ENCODE assay signal across 9 cellular contexts in genomic region chr4:78552398-78553396, GRCh38. TPM values are rescaled to one million over a fixed set of nuclear protein-coding genes. Genes with fewer than 3 reads are reported as not detected.
DNase-seq lines count a peak whose midpoint lies in the region; ATAC-seq and TF ChIP-seq lines count a peak whose summit lies in the region.
"Had no signal": no experiment of that assay in that cellular context is flagged by ENCODE, and none has a peak within 500 bp of the region (broad histone marks: within the 10 kb centered on the region; RNA-seq: fewer than 3 reads in every experiment).

No MANE protein-coding gene starts in this region.

- H3K4me3 Mint-ChIP-seq in natural killer cell treated with Interleukin-12 subunit alpha and Interleukin-12 subunit beta and Interleukin-15 and Interleukin-18, amount 100 ng/mL, for 72 hours, result peak overlapping the region; percentile 30
- H3K4me3 Mint-ChIP-seq in natural killer cell, result no peak overlapping the region
- H3K4me3 Mint-ChIP-seq in activated naive CD8-positive, alpha-beta T cell treated with anti-CD3 and anti-CD28 coated beads for 36 hours, result peak overlapping the region; percentile 35

- H3K27ac Mint-ChIP-seq in natural killer cell treated with Interleukin-12 subunit alpha and Interleukin-12 subunit beta and Interleukin-15 and Interleukin-18, amount 100 ng/mL, for 72 hours, result peak overlapping the region; percentile 21 to 74
- H3K27ac Mint-ChIP-seq in natural killer cell, result no peak overlapping the region
- H3K27ac Mint-ChIP-seq in activated naive CD8-positive, alpha-beta T cell treated with anti-CD3 and anti-CD28 coated beads for 36 hours, result no peak overlapping the region

- DNase-seq in natural killer cell treated with Interleukin-12 subunit alpha and Interleukin-12 subunit beta and Interleukin-15 and Interleukin-18, amount 100 ng/mL, for 72 hours (ENCODE audit: low spot score), result no peak
- DNase-seq in natural killer cell (no peak), left colon (no peak), upper lobe of right lung (no peak), UCSD-AML1 (lab: John Stamatoyannopoulos, UW; ENCODE audit: unreplicated experiment) (no peak)
- no peak for DNase-seq in activated naive CD8-positive, alpha-beta T cell treated with anti-CD3 and anti-CD28 coated beads for 36 hours
- DNase-seq in activated CD8-positive, alpha-beta memory T cell treated with anti-CD3 and anti-CD28 coated beads for 24 hours, result no peak
- DNase-seq: MG63 had no signal

- no peaks in the 10 kb centered on the region for H3K9me3 Mint-ChIP-seq in natural killer cell treated with Interleukin-12 subunit alpha and Interleukin-12 subunit beta and Interleukin-15 and Interleukin-18, amount 100 ng/mL, for 72 hours
- H3K9me3 Mint-ChIP-seq in natural killer cell, result no peaks in the 10 kb centered on the region
- peaks cover 4% of the 10 kb centered on the region for H3K9me3 Mint-ChIP-seq in activated naive CD8-positive, alpha-beta T cell treated with anti-CD3 and anti-CD28 coated beads for 36 hours

- H3K27ac ChIP-seq in upper lobe of right lung, result peak overlapping the region; percentile 83

- TF ChIP-seq CTCF in natural killer cell (IDR thresholded peaks at IDR 0.05), result no peak
- no peak for TF ChIP-seq CTCF in upper lobe of right lung (IDR thresholded peaks at IDR 0.05)

- no peaks in the 10 kb centered on the region for H3K36me3 ChIP-seq in upper lobe of right lung
- H3K36me3 ChIP-seq: MG63 had no signal

- peaks cover 23 to 33% of the 10 kb centered on the region in 2 donors for H3K27me3 Mint-ChIP-seq in natural killer cell treated with Interleukin-12 subunit alpha and Interleukin-12 subunit beta and Interleukin-15 and Interleukin-18, amount 100 ng/mL, for 72 hours
- peaks cover 28 to 38% of the 10 kb centered on the region in 2 donors for H3K27me3 Mint-ChIP-seq in natural killer cell (ENCODE audit: low read depth in 2 of 2)
- peaks cover 46% of the 10 kb centered on the region for H3K27me3 Mint-ChIP-seq in activated naive CD8-positive, alpha-beta T cell treated with anti-CD3 and anti-CD28 coated beads for 36 hours

- H3K4me1 Mint-ChIP-seq in natural killer cell treated with Interleukin-12 subunit alpha and Interleukin-12 subunit beta and Interleukin-15 and Interleukin-18, amount 100 ng/mL, for 72 hours (ENCODE audit: low read depth in 2 of 2), result peaks cover 6 to 9% of the 10 kb centered on the region in 2 donors
- H3K4me1 Mint-ChIP-seq in natural killer cell, result peaks cover 7 to 8% of the 10 kb centered on the region in 2 donors
- peaks cover 15% of the 10 kb centered on the region for H3K4me1 Mint-ChIP-seq in activated naive CD8-positive, alpha-beta T cell treated with anti-CD3 and anti-CD28 coated beads for 36 hours

- intact Hi-C loops in natural killer cell (cut with micrococcal nuclease) (no loop called here), left colon (cut with DNase I, micrococcal nuclease) (no loop called here), upper lobe of right lung (cut with DNase I) (no loop called here)

- H3K4me3 ChIP-seq in upper lobe of right lung, result peak overlapping the region; percentile 58

- ATAC-seq in natural killer cell treated with Interleukin-12 subunit alpha and Interleukin-12 subunit beta and Interleukin-15 and Interleukin-18, amount 100 ng/mL, for 72 hours, result peak in 1 of 2 donors; percentile 70
- ATAC-seq in natural killer cell (no peak), left colon (peak; percentile 55), upper lobe of right lung (peak; percentile 75), GM19463 (IDR thresholded peaks at IDR 0.05; ENCODE audit: unreplicated experiment) (no peak)

- no peaks in the 10 kb centered on the region for H3K9me3 ChIP-seq in upper lobe of right lung
- H3K9me3 ChIP-seq: MG63 had no signal

- H3K4me1 ChIP-seq in upper lobe of right lung, result peaks cover 8% of the 10 kb centered on the region

- no peaks in the 10 kb centered on the region for H3K36me3 Mint-ChIP-seq in natural killer cell treated with Interleukin-12 subunit alpha and Interleukin-12 subunit beta and Interleukin-15 and Interleukin-18, amount 100 ng/mL, for 72 hours
- no peaks in the 10 kb centered on the region for H3K36me3 Mint-ChIP-seq in natural killer cell
- peaks cover 1% of the 10 kb centered on the region for H3K36me3 Mint-ChIP-seq in activated naive CD8-positive, alpha-beta T cell treated with anti-CD3 and anti-CD28 coated beads for 36 hours

- H3K27me3 ChIP-seq in upper lobe of right lung, result no peaks in the 10 kb centered on the region
- H3K27me3 ChIP-seq: MG63 had no signal

RNA-seq across cellular contexts. Expression of gene ANXA3, which starts 1.1 kb away (rescaled TPM):
- total RNA-seq in natural killer cell treated with Interleukin-12 subunit alpha and Interleukin-12 subunit beta and Interleukin-15 and Interleukin-18, amount 100 ng/mL, for 72 hours, result 1 to 10 TPM; 4.6 to 8.8 TPM
- total RNA-seq in natural killer cell (1 to 10 TPM in 2 of 3 donors, not detected in 1; 1.1 to 1.2 TPM), left colon (10 to 100 TPM; 44.8 to 51.9 TPM), upper lobe of right lung (182 TPM)
- 1 to 10 TPM; 2.8 to 3.4 TPM for total RNA-seq in activated naive CD8-positive, alpha-beta T cell treated with anti-CD3 and anti-CD28 coated beads for 36 hours

Comparison
In these comparisons a context has a peak if more than half of its experiments do, and no peak if none do; other contexts are left out.
1. H3K27ac Mint-ChIP-seq: peak in natural killer cell treated with Interleukin-12 subunit alpha and Interleukin-12 subunit beta and Interleukin-15 and Interleukin-18, amount 100 ng/mL, for 72 hours (2 of 2); none in natural killer cell (0 of 2) and activated naive CD8-positive, alpha-beta T cell treated with anti-CD3 and anti-CD28 coated beads for 36 hours (single experiment).
2. ATAC-seq: peak in left colon (single experiment) and upper lobe of right lung (single experiment); none in natural killer cell (0 of 3) and GM19463 (single experiment).
3. RNA of gene ANXA3, which starts 1.1 kb away (total RNA-seq): 182 TPM in upper lobe of right lung (single experiment) and 44.8 to 51.9 TPM in left colon; 4.6 to 8.8 TPM in natural killer cell treated with Interleukin-12 subunit alpha and Interleukin-12 subunit beta and Interleukin-15 and Interleukin-18, amount 100 ng/mL, for 72 hours, 2.8 to 3.4 TPM in activated naive CD8-positive, alpha-beta T cell treated with anti-CD3 and anti-CD28 coated beads for 36 hours and 1.1 to 1.2 TPM in natural killer cell; every median in the first group is over 4 times any median in the second.